ENCODE assay signal across 18 cellular contexts in genomic region chr1:1411626-1412025, GRCh38. TPM values are rescaled to one million over a fixed set of nuclear protein-coding genes. Genes with fewer than 3 reads are reported as not detected.
DNase-seq lines count a peak whose midpoint lies in the region; ATAC-seq, FAIRE-seq and TF ChIP-seq lines count a peak whose summit lies in the region.
"Had no signal": no experiment of that assay in that cellular context is flagged by ENCODE, and none has a peak within 500 bp of the region (broad histone marks: within the 10 kb centered on the region; RNA-seq: fewer than 3 reads in every experiment).

No MANE protein-coding gene starts in this region.

- WGBS in heart right ventricle, 2 donors: 89 to 94% methylated on average over 11 to 13 of the region's 13 CpGs
- no CpG with 5 or more reads among the region's 13 CpGs for WGBS in H9 (ENCODE audit: extremely low coverage, insufficient read length, low lambda C conversion rate)
- no CpG with 5 or more reads among the region's 13 CpGs for WGBS in neuronal stem cell (ENCODE audit: extremely low coverage in 2 of 2, insufficient read length in 2 of 2, insufficient replicate concordance in 1 of 2), 2 donors
- 90 to 95% (median 90%) methylated on average over 10 to 13 of the region's 13 CpGs for WGBS in small intestine, 3 donors

- no peak overlapping the region for H2BK120ac ChIP-seq in H9 (ENCODE audit: low read depth, low read length, poor library complexity, severe bottlenecking)
- no peak overlapping the region for H2BK120ac ChIP-seq in neuronal stem cell (ENCODE audit: low read depth, low read length)

- H3K4ac ChIP-seq in H9 (ENCODE audit: low read depth, low read length) (no peak overlapping the region), neuronal stem cell (ENCODE audit: low read length) (no peak overlapping the region)

- no peak overlapping the region for H4K5ac ChIP-seq in H9 (ENCODE audit: insufficient read length, low read depth, low read length)

- H3K14ac ChIP-seq in H9 (ENCODE audit: insufficient read depth, low read length) (no peak overlapping the region), neuronal stem cell (ENCODE audit: low read length) (no peak overlapping the region)

- H4K20me1 ChIP-seq in H9 (ENCODE audit: control insufficient read depth, insufficient read depth, insufficient read length): no peaks in the 10 kb centered on the region

- H4K8ac ChIP-seq in H9 (replicated peaks; ENCODE audit: insufficient read length, low read depth, low read length) (no peak overlapping the region), neuronal stem cell (ENCODE audit: low read depth, low read length) (no peak overlapping the region)

- FAIRE-seq in small intestine (lab: Jason Lieb, UNC): no peak
- FAIRE-seq: G401.6 had no signal

- H2BK12ac ChIP-seq in H9 (ENCODE audit: insufficient read length, low read depth, low read length) (peak overlapping the region; percentile 7), neuronal stem cell (ENCODE audit: low read length) (no peak overlapping the region)

- H3K9me3 Mint-ChIP-seq in H9 (peaks cover 6 to 14% of the 10 kb centered on the region in 2 experiments; a peak in 4 of 5 replicates), brain (no peaks in the 10 kb centered on the region)

- ATAC-seq in Right ventricle myocardium superior (ENCODE audit: poor library complexity) (no peak), heart right ventricle (no peak)

- H3K9ac ChIP-seq in H9 (ENCODE audit: extremely low read depth, insufficient read length, low read length) (no peak overlapping the region), neuronal stem cell (ENCODE audit: low read depth, low read length, poor library complexity) (no peak overlapping the region)

- intact Hi-C loops in Right ventricle myocardium superior (cut with DNase I): no loop called here
- intact Hi-C loops in heart right ventricle (cut with DNase I): no loop called here

- H4K91ac ChIP-seq in H9 (ENCODE audit: insufficient read length, low read depth, low read length): no peak overlapping the region
- H4K91ac ChIP-seq in neuronal stem cell (ENCODE audit: low read depth, low read length, poor library complexity): no peak overlapping the region

- no peak overlapping the region for H2BK15ac ChIP-seq in H9 (ENCODE audit: low read depth, low read length)
- H2BK15ac ChIP-seq in neuronal stem cell (ENCODE audit: low read length): no peak overlapping the region

- no peak overlapping the region for H3K18ac ChIP-seq in H9 (ENCODE audit: insufficient read length, low read depth, low read length)
- no peak overlapping the region for H3K18ac ChIP-seq in neuronal stem cell (ENCODE audit: low read length)

- H2BK5ac ChIP-seq in H9 (ENCODE audit: insufficient read length, low read length) (no peak overlapping the region), neuronal stem cell (ENCODE audit: low read length) (no peak overlapping the region)

- H3K4me2 ChIP-seq in H9 (ENCODE audit: insufficient read depth, insufficient read length, low read length): no peak overlapping the region
- H3K4me2 ChIP-seq in neuronal stem cell (ENCODE audit: insufficient read depth, low read length, poor library complexity, severe bottlenecking): no peak overlapping the region

- H3K56ac ChIP-seq in H9 (ENCODE audit: insufficient read length, low read depth, low read length): no peak overlapping the region

- H3K4me1 ChIP-seq in heart right ventricle (peaks cover 0 to 22% (median 17%) of the 10 kb centered on the region in 9 donors), H9 (ENCODE audit: insufficient read depth, low read length) (peaks cover 3% of the 10 kb centered on the region; the same call in 1 of the 2 replicates), neuronal stem cell (ENCODE audit: control insufficient read depth in 2 of 2, insufficient read depth in 1 of 2, low read depth in 1 of 2, low read length in 2 of 2) (peaks cover 4 to 7% of the 10 kb centered on the region in 2 donors), small intestine (ENCODE audit: control insufficient read depth in 2 of 2, insufficient read depth in 1 of 2, low read depth in 1 of 2, low read length in 1 of 2) (peaks cover 0 to 2% of the 10 kb centered on the region in 2 donors)

- H3K79me2 ChIP-seq in H9 (ENCODE audit: insufficient read depth, low read length): peaks cover 5% of the 10 kb centered on the region; the same call in 1 of the 2 replicates

- H3K9me3 ChIP-seq in heart right ventricle (peaks cover 0 to 10% (median 0%) of the 10 kb centered on the region in 11 donors), H9 (ENCODE audit: control insufficient read depth, low read depth, low read length) (no peaks in the 10 kb centered on the region), neuronal stem cell (replicated peaks in 1 of 2; ENCODE audit: control insufficient read depth in 2 of 2, insufficient read depth in 1 of 2, low read depth in 1 of 2, low read length in 2 of 2) (no peaks in the 10 kb centered on the region), small intestine (ENCODE audit: control insufficient read depth, low read depth) (no peaks in the 10 kb centered on the region)

- H3K36me3 ChIP-seq in heart right ventricle (no peaks in the 10 kb centered on the region), neuronal stem cell (replicated peaks in 1 of 2; ENCODE audit: control insufficient read depth in 2 of 2, insufficient read depth in 2 of 2, low read length in 2 of 2) (peaks cover 2 to 15% of the 10 kb centered on the region in 2 donors), small intestine (ENCODE audit: control insufficient read depth in 2 of 2, insufficient read depth in 2 of 2, low read length in 2 of 2) (no peaks in the 10 kb centered on the region)

- no peak overlapping the region for H2AFZ ChIP-seq in H9 (ENCODE audit: low read length)
- H2AFZ ChIP-seq in neuronal stem cell (ENCODE audit: low read length): no peak overlapping the region

- peaks cover 6% of the 10 kb centered on the region for H3K23me2 ChIP-seq in H9 (ENCODE audit: insufficient read length, low read depth, low read length, poor library complexity, severe bottlenecking)

- peaks cover 10 to 33% (median 28%) of the 10 kb centered on the region in 3 experiments for H3K36me3 Mint-ChIP-seq in H9 (ENCODE audit: insufficient read depth in 1 of 3, low read depth in 3 of 3)
- peaks cover 4% of the 10 kb centered on the region for H3K36me3 Mint-ChIP-seq in brain

- H3K27ac ChIP-seq in heart right ventricle (no peak overlapping the region), H9 (ENCODE audit: insufficient read length, low read depth, low read length) (no peak overlapping the region), neuronal stem cell (replicated peaks; ENCODE audit: low read length) (no peak overlapping the region), small intestine (ENCODE audit: low read depth in 1 of 2, low read length in 1 of 2) (no peak overlapping the region)

- TF ChIP-seq CTCF in heart right ventricle (IDR thresholded peaks at IDR 0.05) (no peak), H9 (conservative IDR thresholded peaks at IDR 0.05) (no peak), brain (conservative IDR thresholded peaks at IDR 0.05) (no peak)

- H3K27me3 ChIP-seq in heart right ventricle: no peaks in the 10 kb centered on the region
- H3K27me3 ChIP-seq in H9 (ENCODE audit: insufficient read depth, low read length): no peaks in the 10 kb centered on the region
- no peaks in the 10 kb centered on the region for H3K27me3 ChIP-seq in neuronal stem cell (ENCODE audit: control insufficient read depth in 3 of 3, insufficient read depth in 3 of 3, low read depth in 1 of 3, low read length in 3 of 3)
- no peaks in the 10 kb centered on the region for H3K27me3 ChIP-seq in small intestine (ENCODE audit: control insufficient read depth in 2 of 2, insufficient read depth in 2 of 2, low read length in 2 of 2)

- H3K27me3 Mint-ChIP-seq in H9 (ENCODE audit: low read depth): peaks cover 2% of the 10 kb centered on the region
- peaks cover 5% of the 10 kb centered on the region for H3K27me3 Mint-ChIP-seq in brain

- H3K4me3 Mint-ChIP-seq in H9: peak overlapping the region in 1 of 2 experiments; percentile 13; a peak in 1 of 5 replicates
- peak overlapping the region in 3 of 5 experiments; percentile 8 to 42 (median 31) for H3K4me3 Mint-ChIP-seq in brain

- H3K4me1 Mint-ChIP-seq in H9 (peaks cover 38 to 41% of the 10 kb centered on the region in 2 experiments), brain (peaks cover 33% of the 10 kb centered on the region)

- H3K4me3 ChIP-seq in heart right ventricle (no peak overlapping the region), neuronal stem cell (ENCODE audit: low read length in 2 of 2) (no peak overlapping the region), small intestine (ENCODE audit: low read depth in 1 of 2, low read length in 2 of 2) (no peak overlapping the region)

- H3K27ac Mint-ChIP-seq in H9 (peak overlapping the region; percentile 74 to 94 (median 88); a peak in 6 of 7 replicates), brain (peak overlapping the region in 1 of 5 experiments; percentile 66)

- DNase-seq in Right ventricle myocardium superior (peak; percentile 12), heart right ventricle (no peak), H9 (no peak), neuronal stem cell (ENCODE audit: low spot score) (no peak), HK-2 (ENCODE audit: unreplicated experiment) (no peak), NCI-H774 (lab: John Stamatoyannopoulos, UW) (no peak), small intestine (no peak)
- DNase-seq: 8988T; DND-41; NCI-H1417; NCI-H187 treated with DMSO at 0.1 percent for 48 hours; NCI-H69; NK-92 treated with Interleukin-12 subunit alpha and Interleukin-12 subunit beta, amount 100 ng/mL, for 24 hours; SIG-M5 had no signal

- no peak overlapping the region for H2BK20ac ChIP-seq in H9 (ENCODE audit: low read depth, low read length, poor library complexity, severe bottlenecking)

- H3K23ac ChIP-seq in H9 (ENCODE audit: insufficient read length, low read depth, low read length) (no peak overlapping the region), neuronal stem cell (ENCODE audit: low read depth, low read length, poor library complexity) (peak overlapping the region; percentile 69)

- no peak overlapping the region for H2AK5ac ChIP-seq in H9 (ENCODE audit: insufficient read length, low read length)
- H2AK5ac ChIP-seq in neuronal stem cell (ENCODE audit: low read depth, low read length): no peak overlapping the region

- no peak overlapping the region for H3T11ph ChIP-seq in H9 (ENCODE audit: low read length)

- no peaks in the 10 kb centered on the region for H3K79me1 ChIP-seq in H9 (ENCODE audit: insufficient read depth, low read depth, low read length, poor library complexity, severe bottlenecking)
- H3K79me1 ChIP-seq in neuronal stem cell (ENCODE audit: low read depth, low read length): peaks cover 13% of the 10 kb centered on the region

RNA-seq across cellular contexts. Expression of gene MRPL20, which starts 4.5 kb away (rescaled TPM):
- total RNA-seq in Right ventricle myocardium superior (144 TPM), heart right ventricle (100 to 1,000 TPM; 116 to 162 (median 132) TPM), H9 (2021) (156 and 162 TPM in 2 replicates)
- polyA plus RNA-seq in heart right ventricle (100 to 1,000 TPM; 124 to 224 TPM), brain (ENCODE audit: insufficient read depth, low read depth, low replicate concordance) (152 TPM), small intestine (100 to 1,000 TPM; 162 to 221 (median 172) TPM)
- polyA plus RNA-seq in neuronal stem cell (2013, experiment 1 of 2): 132 TPM
- 135 TPM for polyA plus RNA-seq in neuronal stem cell (2013, experiment 2 of 2)

RNA-seq across cellular contexts. Expression of gene ANKRD65, which starts 9.4 kb away (rescaled TPM):
- total RNA-seq in Right ventricle myocardium superior (1.8 TPM), heart right ventricle (1 to 10 TPM in 7 of 10 donors, under 1 TPM in 3; 0.37 to 2.5 (median 1.8) TPM), H9 (2021) (3.1 and 3.2 TPM in 2 replicates)
- polyA plus RNA-seq in heart right ventricle (1 to 10 TPM; 1.2 to 3.1 TPM), brain (ENCODE audit: insufficient read depth, low read depth, low replicate concordance) (54.3 TPM), small intestine (1 to 10 TPM; 1.1 to 1.7 (median 1.4) TPM)
- polyA plus RNA-seq in neuronal stem cell (2013, experiment 1 of 2): 2.0 TPM
- 2.0 TPM for polyA plus RNA-seq in neuronal stem cell (2013, experiment 2 of 2)
- total RNA-seq: H4, OCI-LY7 had no signal

RNA-seq across cellular contexts. Expression of gene CCNL2, which starts 12.5 kb away (rescaled TPM):
- total RNA-seq in Right ventricle myocardium superior (45.7 TPM), heart right ventricle (10 to 100 TPM; 38.5 to 77.5 (median 47.7) TPM), H9 (2021) (160 and 173 TPM in 2 replicates)
- polyA plus RNA-seq in heart right ventricle (100 to 1,000 TPM in 1 of 2 donors, 10 to 100 TPM in 1; 57.3 to 243 TPM), brain (ENCODE audit: insufficient read depth, low read depth, low replicate concordance) (19.4 TPM), small intestine (100 to 1,000 TPM in 2 of 3 donors, 10 to 100 TPM in 1; 71.9 to 222 (median 175) TPM)
- 91.8 TPM for polyA plus RNA-seq in neuronal stem cell (2013, experiment 1 of 2)
- 90.5 TPM for polyA plus RNA-seq in neuronal stem cell (2013, experiment 2 of 2)

RNA-seq across cellular contexts. Expression of gene VWA1, which starts 23.9 kb away (rescaled TPM):
- total RNA-seq in Right ventricle myocardium superior: 17.1 TPM
- 10 to 100 TPM; 10.8 to 52.8 (median 14.1) TPM for total RNA-seq in heart right ventricle
- 10 to 100 TPM; 13.9 to 27.5 TPM for polyA plus RNA-seq in heart right ventricle
- 55.6 and 57.1 TPM in 2 replicates for total RNA-seq in H9 (2021)
- polyA plus RNA-seq in brain (ENCODE audit: insufficient read depth, low read depth, low replicate concordance): 108 TPM
- 5.0 TPM for polyA plus RNA-seq in neuronal stem cell (2013, experiment 1 of 2)
- 4.8 TPM for polyA plus RNA-seq in neuronal stem cell (2013, experiment 2 of 2)
- 10 to 100 TPM in 1 of 3 donors, 1 to 10 TPM in 1, under 1 TPM in 1; 0.67 to 12.7 (median 1.1) TPM for polyA plus RNA-seq in small intestine
- total RNA-seq: OCI-LY7 had no signal

RNA-seq across cellular contexts. Expression of gene AURKAIP1, which starts 36.6 kb away (rescaled TPM):
- total RNA-seq in Right ventricle myocardium superior: 271 TPM
- total RNA-seq in heart right ventricle: 100 to 1,000 TPM; 176 to 251 (median 193) TPM
- polyA plus RNA-seq in heart right ventricle: 100 to 1,000 TPM; 376 to 528 TPM
- 196 and 209 TPM in 2 replicates for total RNA-seq in H9 (2021)
- 217 TPM for polyA plus RNA-seq in brain (ENCODE audit: insufficient read depth, low read depth, low replicate concordance)
- 61.8 TPM for polyA plus RNA-seq in neuronal stem cell (2013, experiment 1 of 2)
- 60.5 TPM for polyA plus RNA-seq in neuronal stem cell (2013, experiment 2 of 2)
- 100 to 1,000 TPM; 229 to 382 (median 365) TPM for polyA plus RNA-seq in small intestine
